ENCODE assay signal across 8 cellular contexts in genomic region chr15:48643776-48644497, GRCh38. TPM values are rescaled to one million over a fixed set of nuclear protein-coding genes. Genes with fewer than 3 reads are reported as not detected.
DNase-seq lines count a peak whose midpoint lies in the region; ATAC-seq, FAIRE-seq and TF ChIP-seq lines count a peak whose summit lies in the region.

No MANE protein-coding gene starts in this region.

- peak overlapping the region; percentile 13 for H3K9ac ChIP-seq in muscle layer of colon (ENCODE audit: low read length)

- H3K4me1 ChIP-seq in heart left ventricle, result peaks cover 0 to 46% (median 10%) of the 10 kb centered on the region in 12 donors
- peaks cover 4% of the 10 kb centered on the region for H3K4me1 ChIP-seq in muscle layer of colon (ENCODE audit: insufficient read depth, low read length)

- no peak for TF ChIP-seq POLR2A in heart left ventricle (IDR thresholded peaks at IDR 0.05)

- TF ChIP-seq CTCF in heart left ventricle (IDR thresholded peaks at IDR 0.05) (no peak), coronary artery (IDR thresholded peaks at IDR 0.05) (no peak), GM20000 (IDR thresholded peaks at IDR 0.05; ENCODE audit: extremely low read depth, missing control alignments) (no peak)

- WGBS in heart left ventricle, 4 donors, result 19 to 32% (median 28%) methylated on average over 12 of the region's 12 CpGs

- intact Hi-C loops in heart left ventricle (cut with DNase I) (loop anchor here (5.0 to 10.0 kb wide), 12 partner anchors 59 to 289 kb away; no protein-coding TSS in a partner anchor), cardiac septum (cut with DNase I) (loop anchor here (5.0 to 10.0 kb wide), 3 partner anchors 79 to 153 kb away; no protein-coding TSS in a partner anchor)

- FAIRE-seq in urothelium cell line (lab: Jason Lieb, UNC), result no peak

- H3K36me3 ChIP-seq in heart left ventricle (peaks cover 0 to 20% (median 0%) of the 10 kb centered on the region in 9 donors), muscle layer of colon (ENCODE audit: insufficient read depth, low read length) (no peaks in the 10 kb centered on the region)

- peaks cover 0 to 36% (median 0%) of the 10 kb centered on the region in 9 donors for H3K27me3 ChIP-seq in heart left ventricle
- peaks cover 0 to 6% of the 10 kb centered on the region in 2 donors for H3K27me3 ChIP-seq in muscle layer of colon (ENCODE audit: control insufficient read depth in 1 of 2, insufficient read depth in 2 of 2, low read length in 2 of 2)

- H3K9me3 ChIP-seq in heart left ventricle (no peaks in the 10 kb centered on the region), muscle layer of colon (ENCODE audit: low read length) (no peaks in the 10 kb centered on the region)

- no peak for ATAC-seq in heart left ventricle
- no peak for ATAC-seq in GM21529 (IDR thresholded peaks at IDR 0.05; ENCODE audit: unreplicated experiment)

- H3K27ac ChIP-seq in heart left ventricle (peak overlapping the region; percentile 83 to 94 (median 86)), coronary artery (peak overlapping the region; percentile 87 to 98), muscle layer of colon (ENCODE audit: low read depth, low read length) (peak overlapping the region; percentile 45)

- no peak for DNase-seq in heart left ventricle
- DNase-seq in cardiac septum (ENCODE audit: low spot score), result no peak
- DNase-seq in coronary artery (ENCODE audit: low spot score), result no peak
- peak; percentile 5 for DNase-seq in urothelium cell line (ENCODE audit: low spot score)
- DNase-seq in GM20000 (ENCODE audit: low spot score), result no peak
- DNase-seq in activated CD8-positive, alpha-beta memory T cell treated with anti-CD3 and anti-CD28 coated beads, Interleukin-2, amount 50 U/mL, for 4 hours, result no peak

- H3K4me3 ChIP-seq in heart left ventricle (peak overlapping the region; percentile 67 to 96 (median 88)), coronary artery (peak overlapping the region; percentile 94), muscle layer of colon (ENCODE audit: low read depth in 1 of 2, low read length in 2 of 2) (peak overlapping the region; percentile 67 to 68)

RNA-seq across cellular contexts. Expression of gene FBN1, which starts 1.6 kb away (rescaled TPM):
- 100 to 1,000 TPM in 1 of 9 donors, 10 to 100 TPM in 8; 22.5 to 115 (median 38.9) TPM for total RNA-seq in heart left ventricle
- 10 to 100 TPM in 1 of 2 donors, 1 to 10 TPM in 1; 5.7 to 28.7 TPM for polyA plus RNA-seq in heart left ventricle
- total RNA-seq in cardiac septum, result 32.1 TPM
